ENCODE assay signal across 8 cellular contexts in the genomic region with DNA sequence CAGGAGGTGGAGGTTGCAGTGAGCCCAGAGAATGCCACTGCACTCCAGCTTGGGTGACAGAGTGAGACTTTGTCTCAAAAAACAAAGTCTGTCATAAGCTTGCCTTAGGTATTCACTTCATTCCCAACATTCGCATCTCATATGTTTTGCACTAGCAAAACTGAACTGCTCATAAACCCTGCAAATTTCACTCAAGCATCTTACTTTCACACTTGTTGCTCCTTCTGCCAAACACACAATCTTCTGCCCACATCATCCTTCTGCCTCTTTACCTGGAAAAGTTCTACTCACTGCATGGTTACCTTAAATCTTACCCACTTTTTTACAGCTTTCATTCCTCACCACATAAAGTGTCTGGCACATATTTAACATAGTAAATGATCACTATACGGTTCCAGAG.
"Had no signal": no experiment of that assay in that cellular context is flagged by ENCODE, and none has a peak within 500 bp of the region (broad histone marks: within the 10 kb centered on the region; RNA-seq: fewer than 3 reads in every experiment).

No MANE protein-coding gene starts in this region.

- H3K4me2 ChIP-seq: GM23338 had no signal

- H3K4me3 ChIP-seq: GM23248, GM23338, HAP-1 had no signal

- H3K36me3 ChIP-seq: HAP-1 had no signal

- H3K27ac ChIP-seq: GM23248 had no signal

- H3K4me3 Mint-ChIP-seq: GM23338, HFFc6 had no signal

- H3K9ac ChIP-seq: GM23248 had no signal

- H2AFZ ChIP-seq: GM23248, GM23338 had no signal

- ATAC-seq: GM23338, HCT116 had no signal

- H3K9me3 Mint-ChIP-seq: GM23338, HFFc6 had no signal

- DNase-seq: GM23248, GOT3, H7, HCEC 1CT, HFFc6 had no signal

- H3K9me3 ChIP-seq: HAP-1 had no signal

- H3K4me1 ChIP-seq: HAP-1 had no signal

- H3K27ac Mint-ChIP-seq: GM23338, HFFc6 had no signal

- H3K4me1 Mint-ChIP-seq: GM23338 had no signal
